In the genomic region with DNA sequence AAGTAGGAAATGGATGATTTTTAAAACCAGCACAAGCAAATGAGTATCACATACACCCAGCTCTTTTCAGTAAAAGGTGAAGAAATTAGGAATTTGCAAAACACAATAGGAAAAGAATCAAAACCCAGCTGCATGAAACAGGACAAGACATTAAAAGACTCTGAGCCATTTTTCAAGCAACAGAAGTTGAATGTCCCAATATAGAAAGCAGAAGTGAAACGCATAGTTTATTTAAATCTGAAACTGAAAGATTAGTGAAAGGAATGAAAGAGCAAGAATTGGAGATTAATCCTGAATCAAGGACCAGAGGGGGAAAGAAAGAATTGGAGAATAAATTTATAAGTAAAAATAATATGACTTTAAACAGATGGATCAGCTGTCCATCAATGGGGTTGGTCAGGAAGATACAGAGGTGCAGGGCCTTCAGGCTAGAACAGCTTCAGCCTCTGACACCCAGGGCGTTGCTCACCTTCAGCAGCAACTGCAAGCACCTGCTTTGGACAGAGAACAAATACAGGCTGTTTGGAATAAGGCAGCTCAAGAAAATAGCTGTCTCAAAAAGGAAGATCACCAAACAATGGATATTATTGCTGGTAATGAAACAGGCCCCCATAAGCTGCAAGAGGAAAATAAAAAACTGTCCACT, we compare ENCODE assay signal across 10 cellular contexts. TPM values are rescaled to one million over a fixed set of nuclear protein-coding genes. Genes with fewer than 3 reads are reported as not detected.
DNase-seq lines count a peak whose midpoint lies in the region; ATAC-seq and TF ChIP-seq lines count a peak whose summit lies in the region.
"Had no signal": no experiment of that assay in that cellular context is flagged by ENCODE, and none has a peak within 500 bp of the region (broad histone marks: within the 10 kb centered on the region; RNA-seq: fewer than 3 reads in every experiment).

No MANE protein-coding gene starts in this region.

- ATAC-seq in activated T-cell treated with anti-CD3 and anti-CD28 coated beads, Interleukin-2, amount 50 U/mL, for 72 hours (replicated peaks in 1 of 2): no peak
- ATAC-seq in activated B cell treated with CpG ODN at 0.5 μM for 24 hours (ENCODE audit: low read depth): peak; percentile 7
- ATAC-seq in stimulated activated effector memory CD8-positive, alpha-beta T cell treated with anti-CD3 and anti-CD28 coated beads, Interleukin-12 subunit alpha, Interleukin-12 subunit beta, amount 100 ng/mL, for 72 hours: no peak
- ATAC-seq: body of pancreas had no signal

- H3K27me3 Mint-ChIP-seq in activated T-cell treated with anti-CD3 and anti-CD28 coated beads, Interleukin-2, amount 50 U/mL, for 72 hours (ENCODE audit: low read depth): no peaks in the 10 kb centered on the region
- H3K27me3 Mint-ChIP-seq in activated B cell treated with CpG ODN at 0.5 μM for 24 hours: no peaks in the 10 kb centered on the region

- H3K4me1 Mint-ChIP-seq in activated T-cell treated with anti-CD3 and anti-CD28 coated beads, Interleukin-2, amount 50 U/mL, for 72 hours (ENCODE audit: low read depth): peaks cover 52% of the 10 kb centered on the region
- peaks cover 64% of the 10 kb centered on the region for H3K4me1 Mint-ChIP-seq in activated B cell treated with CpG ODN at 0.5 μM for 24 hours
- H3K4me1 Mint-ChIP-seq in stimulated activated effector memory CD8-positive, alpha-beta T cell treated with anti-CD3 and anti-CD28 coated beads, Interleukin-12 subunit alpha, Interleukin-12 subunit beta, amount 100 ng/mL, for 72 hours: peaks cover 42% of the 10 kb centered on the region

- intact Hi-C loops in activated B cell treated with CpG ODN at 0.5 μM for 24 hours (cut with micrococcal nuclease): loop anchor here (1.0 kb wide), 1 partner anchor 11 kb away; no protein-coding TSS in a partner anchor

- CTCF ChIA-PET in activated B cell treated with CpG ODN at 0.5 μM for 24 hours (lab: Charles Lee): interaction anchor here (1.8 kb wide), 1 partner anchor 30 kb away, joined by 4 read pairs; no protein-coding TSS in a partner anchor

- peaks cover 0 to 3% of the 10 kb centered on the region in 2 donors for H3K36me3 Mint-ChIP-seq in activated T-cell treated with anti-CD3 and anti-CD28 coated beads, Interleukin-2, amount 50 U/mL, for 72 hours (ENCODE audit: insufficient read depth in 2 of 2)
- peaks cover 5% of the 10 kb centered on the region for H3K36me3 Mint-ChIP-seq in activated B cell treated with CpG ODN at 0.5 μM for 24 hours (ENCODE audit: low read depth)
- no peaks in the 10 kb centered on the region for H3K36me3 Mint-ChIP-seq in stimulated activated effector memory CD8-positive, alpha-beta T cell treated with anti-CD3 and anti-CD28 coated beads, Interleukin-12 subunit alpha, Interleukin-12 subunit beta, amount 100 ng/mL, for 72 hours

- POLR2A ChIA-PET in activated B cell treated with CpG ODN at 0.5 μM for 24 hours (lab: Charles Lee): interaction anchor here (0.9 to 9.1 kb wide), 8 partner anchors 9 to 92 kb away, joined by 3 to 80 read pairs (median 6); a partner anchor contains a TSS

- H3K9me3 Mint-ChIP-seq in activated T-cell treated with anti-CD3 and anti-CD28 coated beads, Interleukin-2, amount 50 U/mL, for 72 hours: no peaks in the 10 kb centered on the region
- H3K9me3 Mint-ChIP-seq in activated B cell treated with CpG ODN at 0.5 μM for 24 hours: no peaks in the 10 kb centered on the region
- no peaks in the 10 kb centered on the region for H3K9me3 Mint-ChIP-seq in stimulated activated effector memory CD8-positive, alpha-beta T cell treated with anti-CD3 and anti-CD28 coated beads, Interleukin-12 subunit alpha, Interleukin-12 subunit beta, amount 100 ng/mL, for 72 hours

- no peak for DNase-seq in activated T-cell treated with anti-CD3 and anti-CD28 coated beads, Interleukin-2, amount 50 U/mL, for 72 hours
- no peak for DNase-seq in activated T-cell treated with anti-CD3 and anti-CD28 coated beads, Interleukin-2, amount 50 U/mL, for 48 hours
- DNase-seq in Kasumi-1 (lab: John Stamatoyannopoulos, UW): peak; percentile 8 to 23
- no peak for DNase-seq in activated B cell treated with CpG ODN at 0.5 μM for 24 hours
- DNase-seq in stimulated activated effector memory CD8-positive, alpha-beta T cell treated with anti-CD3 and anti-CD28 coated beads, Interleukin-12 subunit alpha, Interleukin-12 subunit beta, amount 100 ng/mL, for 72 hours (ENCODE audit: low spot score in 2 of 2): no peak
- no peak for DNase-seq in cerebellum (ENCODE audit: low spot score)
- no peak for DNase-seq in NCI-H1105 (lab: John Stamatoyannopoulos, UW)
- no peak for DNase-seq in epidermal melanocyte (ENCODE audit: insufficient read length, low spot score)
- DNase-seq: activated CD4-positive, alpha-beta T cell treated with anti-CD3 and anti-CD28 coated beads, Interleukin-2, amount 50 U/mL, for 4 hours; body of pancreas had no signal

- no peak for TF ChIP-seq CTCF in activated B cell treated with CpG ODN at 0.5 μM for 24 hours (IDR thresholded peaks at IDR 0.05)

- peak overlapping the region; percentile 75 for H3K27ac Mint-ChIP-seq in activated T-cell treated with anti-CD3 and anti-CD28 coated beads, Interleukin-2, amount 50 U/mL, for 72 hours
- peak overlapping the region; percentile 75 for H3K27ac Mint-ChIP-seq in activated B cell treated with CpG ODN at 0.5 μM for 24 hours
- H3K27ac Mint-ChIP-seq in stimulated activated effector memory CD8-positive, alpha-beta T cell treated with anti-CD3 and anti-CD28 coated beads, Interleukin-12 subunit alpha, Interleukin-12 subunit beta, amount 100 ng/mL, for 72 hours: peak overlapping the region; percentile 13

- peak overlapping the region; percentile 55 to 70 for H3K4me3 Mint-ChIP-seq in activated T-cell treated with anti-CD3 and anti-CD28 coated beads, Interleukin-2, amount 50 U/mL, for 72 hours
- H3K4me3 Mint-ChIP-seq in activated B cell treated with CpG ODN at 0.5 μM for 24 hours: peak overlapping the region; percentile 60
- H3K4me3 Mint-ChIP-seq in stimulated activated effector memory CD8-positive, alpha-beta T cell treated with anti-CD3 and anti-CD28 coated beads, Interleukin-12 subunit alpha, Interleukin-12 subunit beta, amount 100 ng/mL, for 72 hours: peak overlapping the region; percentile 55

RNA-seq across cellular contexts. Expression of a gene that starts 3.9 kb away (rescaled TPM):
- 10 to 100 TPM; 66.8 to 70.9 TPM for total RNA-seq in activated T-cell treated with anti-CD3 and anti-CD28 coated beads, Interleukin-2, amount 50 U/mL, for 72 hours
- total RNA-seq in activated B cell treated with CpG ODN at 0.5 μM for 24 hours: 287 and 310 TPM in 2 replicates
- total RNA-seq in cerebellum: 38.8 TPM

Comparison
In these comparisons a context has a peak if more than half of its experiments do, and no peak if none do; other contexts are left out.
1. DNase-seq: peak in Kasumi-1 (2 of 2); none in activated T-cell treated with anti-CD3 and anti-CD28 coated beads, Interleukin-2, amount 50 U/mL, for 72 hours (0 of 2), activated T-cell treated with anti-CD3 and anti-CD28 coated beads, Interleukin-2, amount 50 U/mL, for 48 hours (0 of 2), activated B cell treated with CpG ODN at 0.5 μM for 24 hours (single experiment), stimulated activated effector memory CD8-positive, alpha-beta T cell treated with anti-CD3 and anti-CD28 coated beads, Interleukin-12 subunit alpha, Interleukin-12 subunit beta, amount 100 ng/mL, for 72 hours (0 of 2), cerebellum (single experiment), NCI-H1105 (single experiment) and epidermal melanocyte (single experiment).
2. H3K27ac Mint-ChIP-seq: peak in every context shown above with its lines; median percentile 75 in activated T-cell treated with anti-CD3 and anti-CD28 coated beads, Interleukin-2, amount 50 U/mL, for 72 hours; 75 in activated B cell treated with CpG ODN at 0.5 μM for 24 hours; 13 in stimulated activated effector memory CD8-positive, alpha-beta T cell treated with anti-CD3 and anti-CD28 coated beads, Interleukin-12 subunit alpha, Interleukin-12 subunit beta, amount 100 ng/mL, for 72 hours.
3. Peak in every context shown above with its lines, with median percentiles within 50 percentile points of each other: H3K4me3 Mint-ChIP-seq.